ENCODE assay signal across 11 cellular contexts in genomic region chr6:43090557-43090952, GRCh38. TPM values are rescaled to one million over a fixed set of nuclear protein-coding genes. Genes with fewer than 3 reads are reported as not detected.
DNase-seq lines count a peak whose midpoint lies in the region; ATAC-seq and TF ChIP-seq lines count a peak whose summit lies in the region.
"Had no signal": no experiment of that assay in that cellular context is flagged by ENCODE, and none has a peak within 500 bp of the region (broad histone marks: within the 10 kb centered on the region; RNA-seq: fewer than 3 reads in every experiment).

No MANE protein-coding gene starts in this region.

- intact Hi-C loops in left colon (cut with DNase I, micrococcal nuclease) = no loop called here

- H3K4me3 Mint-ChIP-seq in stimulated activated memory B cell treated with anti-CD40 and anti-IgM and Interleukin-4, amounts not matched to agents 10 μg/mL and 1 μg/mL and 100 μg/mL, for 72 hours = no peak overlapping the region
- H3K4me3 Mint-ChIP-seq: memory B cell; stimulated activated naive CD8-positive, alpha-beta T cell treated with anti-CD3 and anti-CD28 coated beads, Interleukin-15, Interleukin-2, amounts not matched to agents 100 ng/mL and 50 ng/mL, for 24 hours had no signal

- ATAC-seq in RWPE2 (ENCODE audit: low read depth) = no peak
- ATAC-seq in stimulated activated memory B cell treated with anti-CD40 and anti-IgM and Interleukin-4, amounts not matched to agents 10 μg/mL and 1 μg/mL and 100 μg/mL, for 72 hours = no peak
- ATAC-seq in left colon = no peak

- H3K9me3 Mint-ChIP-seq in stimulated activated memory B cell treated with anti-CD40 and anti-IgM and Interleukin-4, amounts not matched to agents 10 μg/mL and 1 μg/mL and 100 μg/mL, for 72 hours = no peaks in the 10 kb centered on the region
- H3K9me3 Mint-ChIP-seq: memory B cell; stimulated activated naive CD8-positive, alpha-beta T cell treated with anti-CD3 and anti-CD28 coated beads, Interleukin-15, Interleukin-2, amounts not matched to agents 100 ng/mL and 50 ng/mL, for 24 hours had no signal

- H3K27me3 ChIP-seq in RWPE2 (ENCODE audit: insufficient read depth, poor library complexity, severe bottlenecking) (no peaks in the 10 kb centered on the region), iPS-20b (ENCODE audit: insufficient read depth, low read length) (no peaks in the 10 kb centered on the region), brain microvascular endothelial cell (replicated peaks) (no peaks in the 10 kb centered on the region)

- H3K36me3 Mint-ChIP-seq in stimulated activated memory B cell treated with anti-CD40 and anti-IgM and Interleukin-4, amounts not matched to agents 10 μg/mL and 1 μg/mL and 100 μg/mL, for 72 hours = no peaks in the 10 kb centered on the region
- H3K36me3 Mint-ChIP-seq: memory B cell had no signal

- in situ Hi-C loops in brain microvascular endothelial cell (cut with HindIII; ENCODE audit: low pct_ligation_motif_present, low sequenced_read_pairs) (no loop called here), ACHN (cut with HindIII; ENCODE audit: low pct_ligation_motif_present, low pct_unique_long_range_greater_than_20kb, low sequenced_read_pairs) (no loop called here)

- no peaks in the 10 kb centered on the region for H3K36me3 ChIP-seq in RWPE2 (ENCODE audit: low read depth)
- H3K36me3 ChIP-seq in iPS-20b (ENCODE audit: insufficient read depth, low read depth, low read length) = no peaks in the 10 kb centered on the region
- no peaks in the 10 kb centered on the region for H3K36me3 ChIP-seq in brain microvascular endothelial cell (replicated peaks)

- peak overlapping the region; percentile 73 for H3K9ac ChIP-seq in iPS-20b (ENCODE audit: low read depth, low read length)

- H3K27me3 Mint-ChIP-seq in stimulated activated memory B cell treated with anti-CD40 and anti-IgM and Interleukin-4, amounts not matched to agents 10 μg/mL and 1 μg/mL and 100 μg/mL, for 72 hours = peaks cover 9% of the 10 kb centered on the region
- H3K27me3 Mint-ChIP-seq: stimulated activated naive CD8-positive, alpha-beta T cell treated with anti-CD3 and anti-CD28 coated beads, Interleukin-15, Interleukin-2, amounts not matched to agents 100 ng/mL and 50 ng/mL, for 24 hours had no signal

- H3K4me1 ChIP-seq in RWPE2 (ENCODE audit: insufficient read depth, poor library complexity, severe bottlenecking) (peaks cover 43% of the 10 kb centered on the region), iPS-20b (ENCODE audit: insufficient read depth, low read length) (peaks cover 39% of the 10 kb centered on the region)

- H3K27ac Mint-ChIP-seq in stimulated activated memory B cell treated with anti-CD40 and anti-IgM and Interleukin-4, amounts not matched to agents 10 μg/mL and 1 μg/mL and 100 μg/mL, for 72 hours = peak overlapping the region; percentile 11
- H3K27ac Mint-ChIP-seq: memory B cell; stimulated activated naive CD8-positive, alpha-beta T cell treated with anti-CD3 and anti-CD28 coated beads, Interleukin-15, Interleukin-2, amounts not matched to agents 100 ng/mL and 50 ng/mL, for 24 hours had no signal

- H3K9me3 ChIP-seq in RWPE2 (ENCODE audit: severe bottlenecking) = no peaks in the 10 kb centered on the region
- H3K9me3 ChIP-seq in iPS-20b (ENCODE audit: insufficient read depth, low read depth, low read length) = no peaks in the 10 kb centered on the region

- H3K27ac ChIP-seq in RWPE2 (ENCODE audit: poor library complexity, severe bottlenecking) = peak overlapping the region; percentile 62
- H3K27ac ChIP-seq in iPS-20b (ENCODE audit: low read length) = peak overlapping the region; percentile 58
- H3K27ac ChIP-seq in brain microvascular endothelial cell = no peak overlapping the region

- H3K4me3 ChIP-seq in RWPE2 (ENCODE audit: severe bottlenecking) (no peak overlapping the region), iPS-20b (ENCODE audit: low read length) (peak overlapping the region; percentile 34; the same call in 1 of the 2 replicates), brain microvascular endothelial cell (ENCODE audit: low read depth, low read length) (no peak overlapping the region)

- peaks cover 9% of the 10 kb centered on the region for H3K4me1 Mint-ChIP-seq in stimulated activated memory B cell treated with anti-CD40 and anti-IgM and Interleukin-4, amounts not matched to agents 10 μg/mL and 1 μg/mL and 100 μg/mL, for 72 hours

- peak; percentile 57 for DNase-seq in DMS 273 (lab: John Stamatoyannopoulos, UW; ENCODE audit: unreplicated experiment)
- DNase-seq in DMS 273 treated with DMSO at 0.1 percent for 48 hours (lab: John Stamatoyannopoulos, UW) = no peak
- DNase-seq in RWPE2 (ENCODE audit: low spot score) = no peak
- DNase-seq in left colon = no peak
- DNase-seq in brain microvascular endothelial cell = no peak
- no peak for DNase-seq in ACHN
- DNase-seq: NCI-H2081 treated with DMSO at 0.1 percent for 48 hours had no signal

- no peak for TF ChIP-seq CTCF in RWPE2 (IDR thresholded peaks at IDR 0.05; ENCODE audit: poor library complexity, severe bottlenecking)
- TF ChIP-seq CTCF in brain microvascular endothelial cell (IDR thresholded peaks at IDR 0.05; ENCODE audit: low read depth, low read length, missing control alignments) = no peak

RNA-seq across cellular contexts. Expression of gene PTK7, which starts 14.4 kb away (rescaled TPM):
- 1 to 10 TPM; 8.0 to 9.7 TPM for total RNA-seq in left colon

RNA-seq across cellular contexts. Expression of gene KLC4, which starts 31.1 kb away (rescaled TPM):
- total RNA-seq in left colon = 100 to 1,000 TPM; 109 to 122 TPM

RNA-seq across cellular contexts. Expression of gene MRPL2, which starts 31.3 kb away (rescaled TPM):
- total RNA-seq in left colon = 10 to 100 TPM; 62.5 to 75.0 TPM

RNA-seq across cellular contexts. Expression of gene CUL7, which starts 36.9 kb away (rescaled TPM):
- total RNA-seq in left colon = 10 to 100 TPM; 14.9 to 15.3 TPM
